9 cellular contexts compared by ENCODE assay signal in the genomic region with DNA sequence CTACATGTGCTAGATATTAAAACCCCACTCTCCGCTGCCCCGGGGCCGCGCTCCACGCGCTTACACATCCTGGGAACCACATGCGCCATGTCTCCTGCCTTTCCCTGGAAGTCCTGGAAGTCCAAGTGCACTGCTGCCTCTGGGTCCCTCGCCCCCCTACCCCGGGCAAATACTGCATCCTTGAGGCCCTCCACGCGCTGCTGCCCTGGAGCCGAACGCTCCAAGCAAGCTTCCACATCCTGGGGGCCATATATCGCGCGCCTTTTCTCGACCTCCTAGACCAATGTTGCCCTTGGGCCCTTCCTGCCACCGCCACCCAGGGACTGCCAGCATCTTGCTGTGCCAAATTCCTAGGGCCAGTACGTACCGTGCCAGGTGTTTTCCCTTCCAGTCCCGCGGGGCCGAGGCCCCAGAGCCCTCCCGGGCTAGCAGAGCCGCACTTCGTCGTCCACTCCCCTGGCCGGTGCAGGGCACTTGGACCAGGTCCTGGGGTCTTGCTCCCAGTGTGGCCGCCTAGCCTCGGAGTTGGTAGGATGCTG. TPM values are rescaled to one million over a fixed set of nuclear protein-coding genes. Genes with fewer than 3 reads are reported as not detected.
DNase-seq lines count a peak whose midpoint lies in the region; ATAC-seq, FAIRE-seq and TF ChIP-seq lines count a peak whose summit lies in the region.
"Had no signal": no experiment of that assay in that cellular context is flagged by ENCODE, and none has a peak within 500 bp of the region (broad histone marks: within the 10 kb centered on the region; RNA-seq: fewer than 3 reads in every experiment).

No MANE protein-coding gene starts in this region.

- H3K9me3 Mint-ChIP-seq in H9 (no peaks in the 10 kb centered on the region; a peak in 2 of 5 replicates), activated B cell treated with CpG ODN at 0.5 μM for 24 hours (no peaks in the 10 kb centered on the region)

- H2AK5ac ChIP-seq in H9 (ENCODE audit: insufficient read length, low read length), result no peak overlapping the region

- H4K8ac ChIP-seq in H9 (replicated peaks; ENCODE audit: insufficient read length, low read depth, low read length), result no peak overlapping the region

- H3K4me2 ChIP-seq in H9 (ENCODE audit: insufficient read depth, insufficient read length, low read length), result peak overlapping the region; percentile 33

- no peak overlapping the region for H2AFZ ChIP-seq in H9 (ENCODE audit: low read length)

- H3K27me3 ChIP-seq in H9 (ENCODE audit: insufficient read depth, low read length), result peaks cover 17% of the 10 kb centered on the region; the same call in 1 of the 2 replicates
- peaks cover 17% of the 10 kb centered on the region for H3K27me3 ChIP-seq in iPS DF 6.9 (ENCODE audit: control insufficient read depth, insufficient read depth, low read length)
- peaks cover 40 to 63% (median 48%) of the 10 kb centered on the region in 3 donors for H3K27me3 ChIP-seq in skeletal muscle tissue (ENCODE audit: control insufficient read depth in 3 of 3, insufficient read depth in 3 of 3, low read length in 3 of 3)

- H2BK15ac ChIP-seq in H9 (ENCODE audit: low read depth, low read length), result no peak overlapping the region

- no CpG with 5 or more reads among the region's 30 CpGs for WGBS in H9 (ENCODE audit: extremely low coverage, insufficient read length, low lambda C conversion rate)
- WGBS in iPS DF 6.9 (ENCODE audit: insufficient coverage, insufficient read length), result no CpG with 5 or more reads among the region's 30 CpGs

- DNase-seq in H9 (no peak), activated B cell treated with CpG ODN at 0.5 μM for 24 hours (no peak), iPS DF 6.9 (ENCODE audit: low read depth, low spot score) (no peak), MV-4-11 (lab: John Stamatoyannopoulos, UW) (no peak), ureter (ENCODE audit: low spot score) (no peak), GM19239 (ENCODE audit: insufficient read length, low spot score) (no peak)
- DNase-seq: midbrain had no signal

- H2BK120ac ChIP-seq in H9 (ENCODE audit: low read depth, low read length, poor library complexity, severe bottlenecking), result no peak overlapping the region

- CTCF ChIA-PET in activated B cell treated with CpG ODN at 0.5 μM for 24 hours (lab: Charles Lee), result no interaction called here

- H3K4me3 ChIP-seq in iPS DF 6.9 (ENCODE audit: low read length) (peak overlapping the region; percentile 59; the same call in 1 of the 2 replicates), skeletal muscle tissue (ENCODE audit: low read length in 3 of 3) (peak overlapping the region in 2 of 3 donors; percentile 52)

- H3K36me3 Mint-ChIP-seq in H9 (ENCODE audit: insufficient read depth in 1 of 3, low read depth in 3 of 3), result peaks cover 2 to 4% (median 3%) of the 10 kb centered on the region in 3 experiments; a peak in 6 of 7 replicates
- H3K36me3 Mint-ChIP-seq in activated B cell treated with CpG ODN at 0.5 μM for 24 hours (ENCODE audit: low read depth), result no peaks in the 10 kb centered on the region

- no peak overlapping the region; the same call in 1 of the 2 replicates for H3K14ac ChIP-seq in H9 (ENCODE audit: insufficient read depth, low read length)

- H3K23ac ChIP-seq in H9 (ENCODE audit: insufficient read length, low read depth, low read length), result no peak overlapping the region

- H3K4me3 Mint-ChIP-seq in H9, result peak overlapping the region; percentile 67 to 84
- H3K4me3 Mint-ChIP-seq in activated B cell treated with CpG ODN at 0.5 μM for 24 hours, result peak overlapping the region; percentile 78

- H3K27ac ChIP-seq in H9 (ENCODE audit: insufficient read length, low read depth, low read length), result no peak overlapping the region
- H3K27ac ChIP-seq in iPS DF 6.9 (ENCODE audit: low read length), result no peak overlapping the region
- no peak overlapping the region for H3K27ac ChIP-seq in skeletal muscle tissue (ENCODE audit: low read depth, low read length)

- no peak overlapping the region for H4K91ac ChIP-seq in H9 (ENCODE audit: insufficient read length, low read depth, low read length)

- peaks cover 32 to 38% of the 10 kb centered on the region in 2 experiments for H3K4me1 Mint-ChIP-seq in H9
- peaks cover 16% of the 10 kb centered on the region for H3K4me1 Mint-ChIP-seq in activated B cell treated with CpG ODN at 0.5 μM for 24 hours

- H3K27ac Mint-ChIP-seq in H9, result peak overlapping the region in 1 of 3 experiments; percentile 43; a peak in 1 of 7 replicates
- H3K27ac Mint-ChIP-seq in activated B cell treated with CpG ODN at 0.5 μM for 24 hours, result peak overlapping the region; percentile 31

- H3T11ph ChIP-seq in H9 (ENCODE audit: low read length), result no peak overlapping the region

- no peaks in the 10 kb centered on the region for H3K79me2 ChIP-seq in H9 (ENCODE audit: insufficient read depth, low read length)

- no peaks in the 10 kb centered on the region for H3K36me3 ChIP-seq in iPS DF 6.9 (ENCODE audit: control insufficient read depth, insufficient read depth, low read length)
- H3K36me3 ChIP-seq in skeletal muscle tissue (ENCODE audit: control insufficient read depth in 3 of 3, insufficient read depth in 3 of 3, low read length in 3 of 3), result no peaks in the 10 kb centered on the region

- no peak overlapping the region for H2BK12ac ChIP-seq in H9 (ENCODE audit: insufficient read length, low read depth, low read length)

- no peaks in the 10 kb centered on the region for H3K9me3 ChIP-seq in H9 (ENCODE audit: control insufficient read depth, low read depth, low read length)
- no peaks in the 10 kb centered on the region for H3K9me3 ChIP-seq in iPS DF 6.9 (ENCODE audit: control insufficient read depth, insufficient read depth, low read length)
- H3K9me3 ChIP-seq in skeletal muscle tissue (ENCODE audit: control insufficient read depth in 3 of 3, low read length in 3 of 3), result no peaks in the 10 kb centered on the region

- no peak overlapping the region for H2BK20ac ChIP-seq in H9 (ENCODE audit: low read depth, low read length, poor library complexity, severe bottlenecking)

- H4K20me1 ChIP-seq in H9 (ENCODE audit: control insufficient read depth, insufficient read depth, insufficient read length), result no peaks in the 10 kb centered on the region

- H3K56ac ChIP-seq in H9 (ENCODE audit: insufficient read length, low read depth, low read length), result no peak overlapping the region

- H3K4ac ChIP-seq in H9 (ENCODE audit: low read depth, low read length), result no peak overlapping the region

- H3K18ac ChIP-seq in H9 (ENCODE audit: insufficient read length, low read depth, low read length), result no peak overlapping the region

- no peak for FAIRE-seq in GM19239 (lab: Jason Lieb, UNC)
- FAIRE-seq: GM18507 had no signal

- intact Hi-C loops in activated B cell treated with CpG ODN at 0.5 μM for 24 hours (cut with micrococcal nuclease), result loop anchor here (1.0 to 5.0 kb wide), 2 partner anchors 12 to 69 kb away; no protein-coding TSS in a partner anchor

- TF ChIP-seq CTCF in H9 (conservative IDR thresholded peaks at IDR 0.05) (no peak), activated B cell treated with CpG ODN at 0.5 μM for 24 hours (IDR thresholded peaks at IDR 0.05) (no peak)

- H3K27me3 Mint-ChIP-seq in H9 (ENCODE audit: low read depth) (peaks cover 65% of the 10 kb centered on the region), activated B cell treated with CpG ODN at 0.5 μM for 24 hours (peaks cover 39% of the 10 kb centered on the region)

- no peak overlapping the region for H4K5ac ChIP-seq in H9 (ENCODE audit: insufficient read length, low read depth, low read length)

- no peak overlapping the region for H2BK5ac ChIP-seq in H9 (ENCODE audit: insufficient read length, low read length)

- no peak overlapping the region for H3K9ac ChIP-seq in H9 (ENCODE audit: extremely low read depth, insufficient read length, low read length)
- no peak overlapping the region for H3K9ac ChIP-seq in skeletal muscle tissue (ENCODE audit: low read depth in 1 of 3, low read length in 3 of 3)

- ATAC-seq in activated B cell treated with CpG ODN at 0.5 μM for 24 hours (ENCODE audit: low read depth), result no peak

- H3K23me2 ChIP-seq in H9 (ENCODE audit: insufficient read length, low read depth, low read length, poor library complexity, severe bottlenecking), result peaks cover 8% of the 10 kb centered on the region

- no peaks in the 10 kb centered on the region for H3K79me1 ChIP-seq in H9 (ENCODE audit: insufficient read depth, low read depth, low read length, poor library complexity, severe bottlenecking)

- POLR2A ChIA-PET in activated B cell treated with CpG ODN at 0.5 μM for 24 hours (lab: Charles Lee), result interaction anchor here (0.9 to 1.5 kb wide), 3 partner anchors 11 to 233 kb away, joined by 3 read pairs; no protein-coding TSS in a partner anchor

- H3K4me1 ChIP-seq in H9 (ENCODE audit: insufficient read depth, low read length) (peaks cover 4% of the 10 kb centered on the region; the same call in 1 of the 2 replicates), iPS DF 6.9 (ENCODE audit: control insufficient read depth, insufficient read depth, low read length) (peaks cover 10% of the 10 kb centered on the region; the same call in 1 of the 2 replicates), skeletal muscle tissue (ENCODE audit: control insufficient read depth in 3 of 3, insufficient read depth in 3 of 3, low read length in 3 of 3) (peaks cover 0 to 11% (median 5%) of the 10 kb centered on the region in 3 donors)

RNA-seq across cellular contexts. Expression of gene KCNG1, which starts 0.8 kb away (rescaled TPM):
- 11.5 and 13.2 TPM in 2 replicates for total RNA-seq in H9 (2021)
- total RNA-seq in activated B cell treated with CpG ODN at 0.5 μM for 24 hours, result 7.2 and 7.4 TPM in 2 replicates
- 0.52 TPM for total RNA-seq in skeletal muscle tissue
- total RNA-seq in ureter, result 22.4 TPM
